ENCODE assay signal across 8 cellular contexts in genomic region chr14:60183724-60184596, GRCh38. TPM values are rescaled to one million over a fixed set of nuclear protein-coding genes. Genes with fewer than 3 reads are reported as not detected.
DNase-seq lines count a peak whose midpoint lies in the region; ATAC-seq and TF ChIP-seq lines count a peak whose summit lies in the region.

No MANE protein-coding gene starts in this region.

- peak overlapping the region; percentile 80 for H3K4me2 ChIP-seq in osteoblast (ENCODE audit: insufficient read depth, low read length)

- H3K79me2 ChIP-seq in osteoblast (ENCODE audit: insufficient read depth, low read length): no peaks in the 10 kb centered on the region

- H3K4me3 ChIP-seq in foreskin fibroblast (ENCODE audit: low read depth in 1 of 2, low read length in 2 of 2) (peak overlapping the region; percentile 34 to 56), osteoblast (ENCODE audit: insufficient read depth, low read length) (peak overlapping the region; percentile 59)

- H3K27me3 ChIP-seq in osteoblast (ENCODE audit: insufficient read depth, low read length): no peaks in the 10 kb centered on the region

- H3K36me3 Mint-ChIP-seq in WTC11: no peaks in the 10 kb centered on the region

- DNase-seq in AML-193 (lab: John Stamatoyannopoulos, UW) (peak; percentile 74 to 80), NCI-H2196 treated with DMSO at 0.1 percent for 48 hours (lab: John Stamatoyannopoulos, UW; ENCODE audit: unreplicated experiment) (peak; percentile 43), WTC11 (ENCODE audit: low spot score) (no peak), foreskin fibroblast (peak; percentile 36 to 83), osteoblast (ENCODE audit: insufficient read length, low spot score, missing footprints) (no peak)

- no peak overlapping the region for H3K27ac Mint-ChIP-seq in WTC11

- peak; percentile 50 for TF ChIP-seq CTCF in WTC11 (IDR thresholded peaks at IDR 0.05)
- TF ChIP-seq CTCF in foreskin fibroblast (IDR thresholded peaks at IDR 0.05; ENCODE audit: low read depth, low read length): peak; percentile 46
- peak; percentile 81 for TF ChIP-seq CTCF in osteoblast (IDR thresholded peaks at IDR 0.05; ENCODE audit: extremely low read depth, low read depth, low read length)

- peaks cover 14% of the 10 kb centered on the region for H3K4me1 Mint-ChIP-seq in WTC11

- H3K27me3 Mint-ChIP-seq in WTC11 (ENCODE audit: low read depth): no peaks in the 10 kb centered on the region

- POLR2A ChIA-PET in WTC11 (lab: Charles Lee): no interaction called here

- peaks cover 2% of the 10 kb centered on the region for H3K4me1 ChIP-seq in osteoblast (ENCODE audit: insufficient read depth, low read length)

- H3K36me3 ChIP-seq in osteoblast (ENCODE audit: insufficient read depth, low read length): no peaks in the 10 kb centered on the region

- H3K9me3 ChIP-seq in osteoblast (ENCODE audit: low read depth, low read length): no peaks in the 10 kb centered on the region

- peak overlapping the region; percentile 69 for H2AFZ ChIP-seq in osteoblast (ENCODE audit: low read length)

- H4K20me1 ChIP-seq in osteoblast (ENCODE audit: insufficient read depth, low read length): no peaks in the 10 kb centered on the region

- H3K27ac ChIP-seq in osteoblast (ENCODE audit: low read depth, low read length): peak overlapping the region; percentile 20

- CTCF ChIA-PET in WTC11 (lab: Charles Lee): interaction anchor here (0.6 to 4.4 kb wide), 19 partner anchors 10 to 677 kb away, joined by 3 to 28 read pairs (median 4); partner anchors contain the start of genes CCDC175 and DHRS7

- H3K4me3 Mint-ChIP-seq in WTC11: peak overlapping the region; percentile 44

- ATAC-seq in GM18498 (IDR thresholded peaks at IDR 0.05; ENCODE audit: unreplicated experiment) (peak; percentile 59), HG03066 (IDR thresholded peaks at IDR 0.05; ENCODE audit: low read depth, unreplicated experiment) (peak; percentile 56), WTC11 (no peak), HG02973 (IDR thresholded peaks at IDR 0.05; ENCODE audit: unreplicated experiment) (no peak)

- H3K9me3 Mint-ChIP-seq in WTC11: peaks cover 1% of the 10 kb centered on the region; the same call in 1 of the 2 replicates

TF ChIP-seq in WTC11, 78 proteins besides CTCF, POLR2A, EP300 and RAD21:
- TF ChIP-seq, protein P1, sequence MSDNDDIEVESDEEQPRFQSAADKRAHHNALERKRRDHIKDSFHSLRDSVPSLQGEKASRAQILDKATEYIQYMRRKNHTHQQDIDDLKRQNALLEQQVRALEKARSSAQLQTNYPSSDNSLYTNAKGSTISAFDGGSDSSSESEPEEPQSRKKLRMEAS (CRISPR knock-in tag; IDR thresholded peaks at IDR 0.05): no peak
- TF ChIP-seq IRF2 (CRISPR knock-in tag; IDR thresholded peaks at IDR 0.05; ENCODE audit: borderline replicate concordance, low read depth): no peak
- TF ChIP-seq ZNF671 (CRISPR knock-in tag; IDR thresholded peaks at IDR 0.05): no peak
- TF ChIP-seq ZNF138 (CRISPR knock-in tag; conservative IDR thresholded peaks at IDR 0.05): no peak
- TF ChIP-seq NFATC4 (CRISPR knock-in tag; IDR thresholded peaks at IDR 0.05): no peak
- no peak for TF ChIP-seq SOX15 (CRISPR knock-in tag; IDR thresholded peaks at IDR 0.05)
- no peak for TF ChIP-seq RELA (CRISPR knock-in tag; IDR thresholded peaks at IDR 0.05; ENCODE audit: borderline replicate concordance)

RNA-seq across cellular contexts. Expression of gene DHRS7, which starts 18.8 kb away (rescaled TPM):
- 39.9 to 45.2 TPM (median 45.1 TPM) in 3 replicates for total RNA-seq in WTC11 (2021)
- 52.5 and 66.6 TPM in 2 replicates for total RNA-seq in osteoblast

Comparison
In these comparisons a context has a peak if more than half of its experiments do, and no peak if none do; other contexts are left out.
1. DNase-seq: peak in AML-193 (2 of 2), NCI-H2196 treated with DMSO at 0.1 percent for 48 hours (single experiment) and foreskin fibroblast (2 of 2); none in WTC11 (single experiment) and osteoblast (single experiment).
2. ATAC-seq: peak in GM18498 (single experiment) and HG03066 (single experiment); none in WTC11 (single experiment) and HG02973 (single experiment).
3. Peak in every context shown above with its lines, with median percentiles within 50 percentile points of each other: CTCF ChIP-seq.